Comparison of ENCODE assay signal across 1 cellular context in the genomic region with DNA sequence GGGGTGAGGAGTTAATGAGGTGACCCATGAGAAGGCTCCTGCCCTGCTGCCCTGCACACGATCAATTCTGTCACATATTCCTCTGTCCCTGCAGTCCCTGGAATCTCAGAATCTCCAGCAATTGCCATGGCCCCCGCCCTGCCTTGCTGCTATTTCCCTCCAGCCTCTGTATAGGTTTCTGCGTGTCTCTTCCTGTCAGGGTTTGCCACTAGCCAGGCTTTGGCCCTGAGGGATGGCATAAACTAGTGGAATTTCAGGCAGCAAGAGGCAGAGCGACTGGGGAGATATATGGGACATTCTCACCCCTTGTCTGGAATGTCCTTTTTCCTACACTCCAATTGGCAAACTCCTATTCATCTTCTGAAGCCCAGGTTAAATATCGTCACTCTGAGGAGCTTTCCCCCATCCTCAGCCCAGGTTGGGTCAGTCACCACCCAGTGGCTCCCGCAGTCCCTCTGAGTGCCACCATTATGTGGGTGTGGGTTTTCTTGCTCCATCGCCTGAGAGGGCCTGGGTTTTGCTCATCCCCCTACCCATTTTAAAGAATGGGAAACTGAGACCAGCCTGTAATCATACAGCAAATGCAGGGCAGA.
TF ChIP-seq lines count a peak whose summit lies in the region.

No MANE protein-coding gene starts in this region.

TF ChIP-seq in GM23338, 12 proteins besides CTCF, POLR2A, EP300 and RAD21 (continued from another document):
- TF ChIP-seq, protein P1, sequence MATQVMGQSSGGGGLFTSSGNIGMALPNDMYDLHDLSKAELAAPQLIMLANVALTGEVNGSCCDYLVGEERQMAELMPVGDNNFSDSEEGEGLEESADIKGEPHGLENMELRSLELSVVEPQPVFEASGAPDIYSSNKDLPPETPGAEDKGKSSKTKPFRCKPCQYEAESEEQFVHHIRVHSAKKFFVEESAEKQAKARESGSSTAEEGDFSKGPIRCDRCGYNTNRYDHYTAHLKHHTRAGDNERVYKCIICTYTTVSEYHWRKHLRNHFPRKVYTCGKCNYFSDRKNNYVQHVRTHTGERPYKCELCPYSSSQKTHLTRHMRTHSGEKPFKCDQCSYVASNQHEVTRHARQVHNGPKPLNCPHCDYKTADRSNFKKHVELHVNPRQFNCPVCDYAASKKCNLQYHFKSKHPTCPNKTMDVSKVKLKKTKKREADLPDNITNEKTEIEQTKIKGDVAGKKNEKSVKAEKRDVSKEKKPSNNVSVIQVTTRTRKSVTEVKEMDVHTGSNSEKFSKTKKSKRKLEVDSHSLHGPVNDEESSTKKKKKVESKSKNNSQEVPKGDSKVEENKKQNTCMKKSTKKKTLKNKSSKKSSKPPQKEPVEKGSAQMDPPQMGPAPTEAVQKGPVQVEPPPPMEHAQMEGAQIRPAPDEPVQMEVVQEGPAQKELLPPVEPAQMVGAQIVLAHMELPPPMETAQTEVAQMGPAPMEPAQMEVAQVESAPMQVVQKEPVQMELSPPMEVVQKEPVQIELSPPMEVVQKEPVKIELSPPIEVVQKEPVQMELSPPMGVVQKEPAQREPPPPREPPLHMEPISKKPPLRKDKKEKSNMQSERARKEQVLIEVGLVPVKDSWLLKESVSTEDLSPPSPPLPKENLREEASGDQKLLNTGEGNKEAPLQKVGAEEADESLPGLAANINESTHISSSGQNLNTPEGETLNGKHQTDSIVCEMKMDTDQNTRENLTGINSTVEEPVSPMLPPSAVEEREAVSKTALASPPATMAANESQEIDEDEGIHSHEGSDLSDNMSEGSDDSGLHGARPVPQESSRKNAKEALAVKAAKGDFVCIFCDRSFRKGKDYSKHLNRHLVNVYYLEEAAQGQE (IDR thresholded peaks at IDR 0.05; ENCODE audit: unreplicated experiment): no peak
- TF ChIP-seq, protein P2, sequence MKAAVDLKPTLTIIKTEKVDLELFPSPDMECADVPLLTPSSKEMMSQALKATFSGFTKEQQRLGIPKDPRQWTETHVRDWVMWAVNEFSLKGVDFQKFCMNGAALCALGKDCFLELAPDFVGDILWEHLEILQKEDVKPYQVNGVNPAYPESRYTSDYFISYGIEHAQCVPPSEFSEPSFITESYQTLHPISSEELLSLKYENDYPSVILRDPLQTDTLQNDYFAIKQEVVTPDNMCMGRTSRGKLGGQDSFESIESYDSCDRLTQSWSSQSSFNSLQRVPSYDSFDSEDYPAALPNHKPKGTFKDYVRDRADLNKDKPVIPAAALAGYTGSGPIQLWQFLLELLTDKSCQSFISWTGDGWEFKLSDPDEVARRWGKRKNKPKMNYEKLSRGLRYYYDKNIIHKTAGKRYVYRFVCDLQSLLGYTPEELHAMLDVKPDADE (IDR thresholded peaks at IDR 0.05): no peak
- TF ChIP-seq ZNF114 (CRISPR knock-in tag; IDR thresholded peaks at IDR 0.05): no peak
- no peak for TF ChIP-seq CREB1 (CRISPR knock-in tag; IDR thresholded peaks at IDR 0.05; ENCODE audit: low read depth)
- TF ChIP-seq, protein P3, sequence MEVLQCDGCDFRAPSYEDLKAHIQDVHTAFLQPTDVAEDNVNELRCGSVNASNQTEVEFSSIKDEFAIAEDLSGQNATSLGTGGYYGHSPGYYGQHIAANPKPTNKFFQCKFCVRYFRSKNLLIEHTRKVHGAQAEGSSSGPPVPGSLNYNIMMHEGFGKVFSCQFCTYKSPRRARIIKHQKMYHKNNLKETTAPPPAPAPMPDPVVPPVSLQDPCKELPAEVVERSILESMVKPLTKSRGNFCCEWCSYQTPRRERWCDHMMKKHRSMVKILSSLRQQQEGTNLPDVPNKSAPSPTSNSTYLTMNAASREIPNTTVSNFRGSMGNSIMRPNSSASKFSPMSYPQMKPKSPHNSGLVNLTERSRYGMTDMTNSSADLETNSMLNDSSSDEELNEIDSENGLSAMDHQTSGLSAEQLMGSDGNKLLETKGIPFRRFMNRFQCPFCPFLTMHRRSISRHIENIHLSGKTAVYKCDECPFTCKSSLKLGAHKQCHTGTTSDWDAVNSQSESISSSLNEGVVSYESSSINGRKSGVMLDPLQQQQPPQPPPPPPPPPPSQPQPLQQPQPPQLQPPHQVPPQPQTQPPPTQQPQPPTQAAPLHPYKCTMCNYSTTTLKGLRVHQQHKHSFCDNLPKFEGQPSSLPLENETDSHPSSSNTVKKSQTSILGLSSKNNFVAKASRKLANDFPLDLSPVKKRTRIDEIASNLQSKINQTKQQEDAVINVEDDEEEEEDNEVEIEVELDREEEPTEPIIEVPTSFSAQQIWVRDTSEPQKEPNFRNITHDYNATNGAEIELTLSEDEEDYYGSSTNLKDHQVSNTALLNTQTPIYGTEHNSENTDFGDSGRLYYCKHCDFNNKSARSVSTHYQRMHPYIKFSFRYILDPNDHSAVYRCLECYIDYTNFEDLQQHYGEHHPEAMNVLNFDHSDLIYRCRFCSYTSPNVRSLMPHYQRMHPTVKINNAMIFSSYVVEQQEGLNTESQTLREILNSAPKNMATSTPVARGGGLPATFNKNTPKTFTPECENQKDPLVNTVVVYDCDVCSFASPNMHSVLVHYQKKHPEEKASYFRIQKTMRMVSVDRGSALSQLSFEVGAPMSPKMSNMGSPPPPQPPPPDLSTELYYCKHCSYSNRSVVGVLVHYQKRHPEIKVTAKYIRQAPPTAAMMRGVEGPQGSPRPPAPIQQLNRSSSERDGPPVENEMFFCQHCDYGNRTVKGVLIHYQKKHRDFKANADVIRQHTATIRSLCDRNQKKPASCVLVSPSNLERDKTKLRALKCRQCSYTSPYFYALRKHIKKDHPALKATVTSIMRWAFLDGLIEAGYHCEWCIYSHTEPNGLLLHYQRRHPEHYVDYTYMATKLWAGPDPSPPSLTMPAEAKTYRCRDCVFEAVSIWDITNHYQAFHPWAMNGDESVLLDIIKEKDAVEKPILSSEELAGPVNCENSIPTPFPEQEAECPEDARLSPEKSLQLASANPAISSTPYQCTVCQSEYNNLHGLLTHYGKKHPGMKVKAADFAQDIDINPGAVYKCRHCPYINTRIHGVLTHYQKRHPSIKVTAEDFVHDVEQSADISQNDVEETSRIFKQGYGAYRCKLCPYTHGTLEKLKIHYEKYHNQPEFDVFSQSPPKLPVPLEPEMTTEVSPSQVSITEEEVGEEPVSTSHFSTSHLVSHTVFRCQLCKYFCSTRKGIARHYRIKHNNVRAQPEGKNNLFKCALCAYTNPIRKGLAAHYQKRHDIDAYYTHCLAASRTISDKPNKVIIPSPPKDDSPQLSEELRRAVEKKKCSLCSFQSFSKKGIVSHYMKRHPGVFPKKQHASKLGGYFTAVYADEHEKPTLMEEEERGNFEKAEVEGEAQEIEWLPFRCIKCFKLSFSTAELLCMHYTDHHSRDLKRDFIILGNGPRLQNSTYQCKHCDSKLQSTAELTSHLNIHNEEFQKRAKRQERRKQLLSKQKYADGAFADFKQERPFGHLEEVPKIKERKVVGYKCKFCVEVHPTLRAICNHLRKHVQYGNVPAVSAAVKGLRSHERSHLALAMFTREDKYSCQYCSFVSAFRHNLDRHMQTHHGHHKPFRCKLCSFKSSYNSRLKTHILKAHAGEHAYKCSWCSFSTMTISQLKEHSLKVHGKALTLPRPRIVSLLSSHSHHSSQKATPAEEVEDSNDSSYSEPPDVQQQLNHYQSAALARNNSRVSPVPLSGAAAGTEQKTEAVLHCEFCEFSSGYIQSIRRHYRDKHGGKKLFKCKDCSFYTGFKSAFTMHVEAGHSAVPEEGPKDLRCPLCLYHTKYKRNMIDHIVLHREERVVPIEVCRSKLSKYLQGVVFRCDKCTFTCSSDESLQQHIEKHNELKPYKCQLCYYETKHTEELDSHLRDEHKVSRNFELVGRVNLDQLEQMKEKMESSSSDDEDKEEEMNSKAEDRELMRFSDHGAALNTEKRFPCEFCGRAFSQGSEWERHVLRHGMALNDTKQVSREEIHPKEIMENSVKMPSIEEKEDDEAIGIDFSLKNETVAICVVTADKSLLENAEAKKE (CRISPR knock-in tag; IDR thresholded peaks at IDR 0.05): no peak
- no peak for TF ChIP-seq NANOG (IDR thresholded peaks at IDR 0.05; ENCODE audit: borderline replicate concordance)
- TF ChIP-seq EZH2 (IDR thresholded peaks at IDR 0.05; ENCODE audit: low read depth, unreplicated experiment): no peak
- no peak for TF ChIP-seq EZH2phosphoT487 (IDR thresholded peaks at IDR 0.05; ENCODE audit: unreplicated experiment)
- TF ChIP-seq POLR2AphosphoS5 (IDR thresholded peaks at IDR 0.05; ENCODE audit: low read depth): no peak
- TF ChIP-seq JUNB (IDR thresholded peaks at IDR 0.05; ENCODE audit: unreplicated experiment): no peak
